In genomic region chr5:66136053-66136452, GRCh38 we compare ENCODE assay signal across 22 cellular contexts. TPM values are rescaled to one million over a fixed set of nuclear protein-coding genes. Genes with fewer than 3 reads are reported as not detected.
A peak's percentile ranks its signal among the peaks of the same experiment; 100 is the strongest.
DNase-seq lines count a peak whose midpoint lies in the region; ATAC-seq, FAIRE-seq and TF ChIP-seq lines count a peak whose summit lies in the region.
"Had no signal": no experiment of that assay in that cellular context is flagged by ENCODE, and none has a peak within 500 bp of the region (broad histone marks: within the 10 kb centered on the region; RNA-seq: fewer than 3 reads in every experiment).

No MANE protein-coding gene starts in this region.

- H2AFZ ChIP-seq in IMR-90 (replicated peaks; ENCODE audit: low read length, poor library complexity) (no peak overlapping the region), neural progenitor cell (replicated peaks) (peak overlapping the region; percentile 40)
- H2AFZ ChIP-seq: GM23248 had no signal

- H3K4me3 ChIP-seq in IMR-90 (ENCODE audit: insufficient read depth, low read depth, low read length): no peak overlapping the region
- no peak overlapping the region for H3K4me3 ChIP-seq in neural progenitor cell
- no peak overlapping the region for H3K4me3 ChIP-seq in left lung
- no peak overlapping the region for H3K4me3 ChIP-seq in colonic mucosa
- H3K4me3 ChIP-seq: BLaER1, GM23248, HAP-1 had no signal

- H4K91ac ChIP-seq in IMR-90 (ENCODE audit: insufficient read depth, low read depth, low read length): no peak overlapping the region

- H2BK5ac ChIP-seq in IMR-90 (ENCODE audit: low read depth, low read length, poor library complexity, severe bottlenecking): no peak overlapping the region

- no peak overlapping the region for H2AK5ac ChIP-seq in IMR-90 (ENCODE audit: low read depth, low read length)

- H3K27ac ChIP-seq in IMR-90 (ENCODE audit: insufficient read depth, low read length) (no peak overlapping the region), neural progenitor cell (no peak overlapping the region), left lung (no peak overlapping the region), colonic mucosa (no peak overlapping the region)
- H3K27ac ChIP-seq: BLaER1, C4-2B, GM23248 had no signal

- WGBS in IMR-90 (ENCODE audit: extremely low coverage in 2 of 2, insufficient read length in 1 of 2), 2 experiments: no CpG with 5 or more reads among the region's 2 CpGs

- H3K27me3 ChIP-seq in IMR-90 (ENCODE audit: control insufficient read depth, insufficient read depth, low read length) (no peaks in the 10 kb centered on the region), neural progenitor cell (no peaks in the 10 kb centered on the region), left lung (no peaks in the 10 kb centered on the region), colonic mucosa (no peaks in the 10 kb centered on the region)
- H3K27me3 ChIP-seq: BLaER1 had no signal

- FAIRE-seq in G401.6 (lab: Jason Lieb, UNC): peak; percentile 3
- FAIRE-seq: D721Med, GM12891, GM18507, H54 had no signal

- no peak overlapping the region for H2BK20ac ChIP-seq in IMR-90 (ENCODE audit: low read depth, low read length)

- no peaks in the 10 kb centered on the region for H3K9me3 Mint-ChIP-seq in neural progenitor cell
- H3K9me3 Mint-ChIP-seq: CD4-positive, CD25-positive, alpha-beta regulatory T cell; CD8-positive, alpha-beta T cell; HFFc6 had no signal

- H3K14ac ChIP-seq in IMR-90 (replicated peaks; ENCODE audit: low read depth, low read length): no peak overlapping the region

- H3K36me3 ChIP-seq in IMR-90 (ENCODE audit: control insufficient read depth, insufficient read depth, low read length) (no peaks in the 10 kb centered on the region), neural progenitor cell (no peaks in the 10 kb centered on the region), left lung (no peaks in the 10 kb centered on the region), colonic mucosa (no peaks in the 10 kb centered on the region)
- H3K36me3 ChIP-seq: BLaER1, HAP-1 had no signal

- TF ChIP-seq CTCF in IMR-90 (conservative IDR thresholded peaks at IDR 0.05; ENCODE audit: low read depth, low read length) (no peak), neural progenitor cell (IDR thresholded peaks at IDR 0.05) (no peak), left lung (IDR thresholded peaks at IDR 0.05) (no peak), colonic mucosa (IDR thresholded peaks at IDR 0.05) (no peak)

- no peak overlapping the region for H4K8ac ChIP-seq in IMR-90 (ENCODE audit: low read depth in 2 of 2, low read length in 2 of 2)

- no peak overlapping the region for H3K27ac Mint-ChIP-seq in neural progenitor cell
- H3K27ac Mint-ChIP-seq: B cell; CD4-positive, CD25-positive, alpha-beta regulatory T cell; CD8-positive, alpha-beta T cell; HFFc6 had no signal

- BruUV-seq in IMR-90 (replicated peaks; lab: Mats Ljungman, UMichigan): no TSS peak

- H3K9me1 ChIP-seq in IMR-90 (ENCODE audit: insufficient read depth, low read length): no peaks in the 10 kb centered on the region

- H3K4me2 ChIP-seq in IMR-90 (ENCODE audit: low read depth, low read length): no peak overlapping the region
- no peak overlapping the region for H3K4me2 ChIP-seq in neural progenitor cell
- H3K4me2 ChIP-seq: BLaER1 had no signal

- H3F3A ChIP-seq in neural progenitor cell (ENCODE audit: low read depth): peaks cover 7% of the 10 kb centered on the region

- no peak overlapping the region for H4K5ac ChIP-seq in IMR-90 (ENCODE audit: low read depth, low read length)

- H3K4me3 Mint-ChIP-seq in neural progenitor cell: no peak overlapping the region
- H3K4me3 Mint-ChIP-seq: B cell; CD4-positive, CD25-positive, alpha-beta regulatory T cell; CD8-positive, alpha-beta T cell; HFFc6 had no signal

- dilution Hi-C loops in IMR-90 (cut with HindIII; ENCODE audit: low sequenced_read_pairs, unreplicated experiment): no loop called here

- no peak for TF ChIP-seq POLR2A in IMR-90 (IDR thresholded peaks at IDR 0.05; ENCODE audit: low read depth, low read length)

- ATAC-seq in IMR-90 (ENCODE audit: low read depth) (no peak), left lung (no peak), GM18870 (IDR thresholded peaks at IDR 0.05; ENCODE audit: unreplicated experiment) (no peak)
- ATAC-seq: CD8-positive, alpha-beta T cell had no signal

- in situ Hi-C loops in IMR-90 (cut with MboI; ENCODE audit: low sequenced_read_pairs): no loop called here

- CTCF ChIA-PET in IMR-90 (lab: Yijun Ruan, JAX): no interaction called here

- H3K23ac ChIP-seq in IMR-90 (ENCODE audit: low read depth, low read length): no peak overlapping the region

- POLR2A ChIA-PET in IMR-90 (lab: Charles Lee; ENCODE audit: unreplicated experiment): no interaction called here

- intact Hi-C loops in IMR-90 (cut with micrococcal nuclease): no loop called here
- intact Hi-C loops in left lung (cut with DNase I): no loop called here
- intact Hi-C loops in colonic mucosa (cut with DNase I): no loop called here

- no peak overlapping the region for H3K18ac ChIP-seq in IMR-90 (ENCODE audit: low read depth, low read length)

- H3K27me3 Mint-ChIP-seq in neural progenitor cell (ENCODE audit: insufficient read depth, low read depth): no peaks in the 10 kb centered on the region
- H3K27me3 Mint-ChIP-seq: B cell had no signal

- DNase-seq in IMR-90 (no peak), neural progenitor cell (ENCODE audit: low spot score) (no peak), left lung (no peak), colonic mucosa (no peak)
- DNase-seq: CD4-positive, CD25-positive, alpha-beta regulatory T cell; CD8-positive, alpha-beta T cell; DMS 273 treated with DMSO at 0.1 percent for 48 hours; DMS79; EL; GF-D8; GM23248; HFFc6 had no signal

- no peak for TF ChIP-seq RAD21 in IMR-90 (IDR thresholded peaks at IDR 0.05; ENCODE audit: low read length)

- no peaks in the 10 kb centered on the region for H3K36me3 Mint-ChIP-seq in neural progenitor cell
- H3K36me3 Mint-ChIP-seq: CD4-positive, CD25-positive, alpha-beta regulatory T cell; CD8-positive, alpha-beta T cell had no signal

- no peak overlapping the region for H3K4ac ChIP-seq in IMR-90 (ENCODE audit: low read depth, low read length)

- H3K56ac ChIP-seq in IMR-90 (ENCODE audit: extremely low read depth, insufficient read depth, low read length): no peak overlapping the region

- no peak overlapping the region for H2BK15ac ChIP-seq in IMR-90 (ENCODE audit: low read depth, low read length)

- no peaks in the 10 kb centered on the region for H3K4me1 Mint-ChIP-seq in neural progenitor cell

- H4K20me1 ChIP-seq in IMR-90 (ENCODE audit: insufficient read depth, low read length) (no peaks in the 10 kb centered on the region), neural progenitor cell (ENCODE audit: low read depth) (no peaks in the 10 kb centered on the region)
- H4K20me1 ChIP-seq: BLaER1 had no signal

- H3K4me1 ChIP-seq in IMR-90 (ENCODE audit: control insufficient read depth, insufficient read depth, low read length): no peaks in the 10 kb centered on the region
- no peaks in the 10 kb centered on the region for H3K4me1 ChIP-seq in neural progenitor cell
- no peaks in the 10 kb centered on the region for H3K4me1 ChIP-seq in left lung
- H3K4me1 ChIP-seq in colonic mucosa: no peaks in the 10 kb centered on the region
- H3K4me1 ChIP-seq: BLaER1, HAP-1 had no signal

- H2AK9ac ChIP-seq in IMR-90 (replicated peaks; ENCODE audit: low read depth, low read length, poor library complexity): no peak overlapping the region

- no peaks in the 10 kb centered on the region for H3K9me3 ChIP-seq in IMR-90 (ENCODE audit: control insufficient read depth, insufficient read depth, low read length)
- H3K9me3 ChIP-seq in neural progenitor cell (ENCODE audit: low read depth): no peaks in the 10 kb centered on the region
- H3K9me3 ChIP-seq in left lung: no peaks in the 10 kb centered on the region
- no peaks in the 10 kb centered on the region for H3K9me3 ChIP-seq in colonic mucosa
- H3K9me3 ChIP-seq: BLaER1, HAP-1 had no signal

- H3K9ac ChIP-seq in IMR-90 (ENCODE audit: low read depth, low read length) (no peak overlapping the region), neural progenitor cell (no peak overlapping the region), colonic mucosa (ENCODE audit: low read depth in 2 of 2, low read length in 2 of 2) (no peak overlapping the region)
- H3K9ac ChIP-seq: BLaER1, GM23248 had no signal

- H3K79me1 ChIP-seq in IMR-90 (ENCODE audit: low read depth in 1 of 2, low read length in 2 of 2): no peaks in the 10 kb centered on the region

- H2BK120ac ChIP-seq in IMR-90 (ENCODE audit: low read depth, low read length): no peak overlapping the region

- no peaks in the 10 kb centered on the region for H3K79me2 ChIP-seq in neural progenitor cell (ENCODE audit: low read depth)

TF ChIP-seq in IMR-90, 13 proteins besides CTCF, POLR2A, EP300 and RAD21:
- TF ChIP-seq MXI1 (IDR thresholded peaks at IDR 0.05; ENCODE audit: borderline replicate concordance, low read depth, low read length) (no peak), MAFK (IDR thresholded peaks at IDR 0.05; ENCODE audit: low read depth, low read length) (peak; percentile 58), SMC3 (IDR thresholded peaks at IDR 0.05; ENCODE audit: low read depth, low read length) (no peak), RCOR1 (IDR thresholded peaks at IDR 0.05; ENCODE audit: insufficient replicate concordance, low read length) (no peak)

RNA-seq across cellular contexts. Expression of gene SREK1, which starts 8.0 kb away (rescaled TPM):
- 36.2 and 80.0 TPM in 2 replicates for total RNA-seq in IMR-90 (2012; rRNA removed)
- 18.0 and 23.0 TPM in 2 replicates for polyA plus RNA-seq in IMR-90 (2012; rRNA removed)
- 3.3 and 3.9 TPM in 2 replicates for polyA plus RNA-seq in IMR-90 (2012; cell fraction: cytosol; rRNA removed)
- 24.8 and 105 TPM in 2 replicates for polyA plus RNA-seq in IMR-90 (2012; cell fraction: nucleus; rRNA removed; ENCODE audit: low replicate concordance)
- total RNA-seq in neural progenitor cell (ENCODE audit: low replicate concordance): 80.5 and 95.6 TPM in 2 replicates
- 10 to 100 TPM; 52.4 to 62.8 TPM for total RNA-seq in left lung
- 10 to 100 TPM; 51.4 to 57.5 TPM for total RNA-seq in colonic mucosa
